ENCODE assay signal across 13 cellular contexts in genomic region chr17:48486557-48486956, GRCh38. TPM values are rescaled to one million over a fixed set of nuclear protein-coding genes. Genes with fewer than 3 reads are reported as not detected.
DNase-seq lines count a peak whose midpoint lies in the region; ATAC-seq and TF ChIP-seq lines count a peak whose summit lies in the region.
"Had no signal": no experiment of that assay in that cellular context is flagged by ENCODE, and none has a peak within 500 bp of the region (broad histone marks: within the 10 kb centered on the region; RNA-seq: fewer than 3 reads in every experiment).

No MANE protein-coding gene starts in this region.

- H3K4me1 Mint-ChIP-seq in mesothelial cell of epicardium = peaks cover 69% of the 10 kb centered on the region

- H3K4me2 ChIP-seq in OCI-LY3 (ENCODE audit: low read length) = no peak overlapping the region

- H3K9me3 ChIP-seq in OCI-LY3 (ENCODE audit: insufficient read depth, low read length) = peaks cover 3% of the 10 kb centered on the region; the same call in 1 of the 2 replicates
- no peaks in the 10 kb centered on the region for H3K9me3 ChIP-seq in uterus
- H3K9me3 ChIP-seq: upper lobe of left lung had no signal

- H3K36me3 ChIP-seq in OCI-LY3 (replicated peaks; ENCODE audit: low read depth, low read length) (no peaks in the 10 kb centered on the region), uterus (no peaks in the 10 kb centered on the region)
- H3K36me3 ChIP-seq: upper lobe of left lung had no signal

- no peaks in the 10 kb centered on the region for H3K79me2 ChIP-seq in OCI-LY3 (ENCODE audit: low read length)

- H2AFZ ChIP-seq in OCI-LY3 (ENCODE audit: low read depth, low read length) = 0 out of 2 replicates have a peak overlapping the region, but pooled peaks have one; percentile 40

- no peaks in the 10 kb centered on the region for H3K36me3 Mint-ChIP-seq in mesothelial cell of epicardium

- no peaks in the 10 kb centered on the region for H3K9me3 Mint-ChIP-seq in mesothelial cell of epicardium
- H3K9me3 Mint-ChIP-seq: activated CD4-positive, alpha-beta memory T cell treated with anti-CD3 and anti-CD28 coated beads, Interleukin-2, amount 10 ng/mL, durations not matched to agents 7 days and 5 days had no signal

- H4K20me1 ChIP-seq in OCI-LY3 (ENCODE audit: insufficient read depth, low read length) = no peaks in the 10 kb centered on the region

- no peak overlapping the region for H3K4me3 ChIP-seq in OCI-LY3 (ENCODE audit: low read length)
- no peak overlapping the region for H3K4me3 ChIP-seq in uterus
- H3K4me3 ChIP-seq: SK-N-MC, upper lobe of left lung had no signal

- H3K9ac ChIP-seq in OCI-LY3 (ENCODE audit: low read length) = no peak overlapping the region

- H3K4me1 ChIP-seq in OCI-LY3 (ENCODE audit: low read length) (peaks cover 81% of the 10 kb centered on the region), uterus (no peaks in the 10 kb centered on the region)

- TF ChIP-seq CTCF in OCI-LY3 (IDR thresholded peaks at IDR 0.05; ENCODE audit: low read depth, low read length) = no peak
- TF ChIP-seq CTCF in mesothelial cell of epicardium (IDR thresholded peaks at IDR 0.05; ENCODE audit: unreplicated experiment) = no peak
- TF ChIP-seq CTCF in uterus (IDR thresholded peaks at IDR 0.05) = no peak

- ATAC-seq in HG03520 (IDR thresholded peaks at IDR 0.05; ENCODE audit: unreplicated experiment) = no peak

- peak overlapping the region; percentile 75 for H3K27ac Mint-ChIP-seq in mesothelial cell of epicardium
- H3K27ac Mint-ChIP-seq: activated CD4-positive, alpha-beta memory T cell treated with anti-CD3 and anti-CD28 coated beads, Interleukin-2, amount 10 ng/mL, durations not matched to agents 7 days and 5 days had no signal

- H3K27me3 Mint-ChIP-seq in mesothelial cell of epicardium (ENCODE audit: low read depth) = no peaks in the 10 kb centered on the region

- no peak overlapping the region for H3K4me3 Mint-ChIP-seq in mesothelial cell of epicardium
- H3K4me3 Mint-ChIP-seq: activated CD4-positive, alpha-beta memory T cell treated with anti-CD3 and anti-CD28 coated beads, Interleukin-2, amount 10 ng/mL, durations not matched to agents 7 days and 5 days had no signal

- H3K27ac ChIP-seq in OCI-LY3 (ENCODE audit: low read length) = no peak overlapping the region
- H3K27ac ChIP-seq in uterus = no peak overlapping the region
- H3K27ac ChIP-seq: SK-N-MC, upper lobe of left lung had no signal

- intact Hi-C loops in uterus (cut with DNase I; ENCODE audit: low total_unique reads) = no loop called here

- no peak for TF ChIP-seq POLR2A in uterus (IDR thresholded peaks at IDR 0.05)

- DNase-seq in Daoy (ENCODE audit: low read depth) (peak; percentile 94), dedifferentiated amniotic fluid mesenchymal stem cell (ENCODE audit: extremely low spot score) (peak; percentile 64), mesothelial cell of epicardium (ENCODE audit: low spot score in 2 of 2, unreplicated experiment in 2 of 2) (no peak), NCI-H82 (lab: John Stamatoyannopoulos, UW) (no peak), uterus (no peak), hypothalamus (lab: John Stamatoyannopoulos, UW) (no peak)
- DNase-seq: activated CD4-positive, alpha-beta memory T cell treated with anti-CD3 and anti-CD28 coated beads, Interleukin-2, amount 10 ng/mL, durations not matched to agents 7 days and 5 days; NCI-H2029 treated with DMSO at 0.1 percent for 48 hours; upper lobe of left lung had no signal

- H3K27me3 ChIP-seq in OCI-LY3 (ENCODE audit: low read depth, low read length) (no peaks in the 10 kb centered on the region), uterus (no peaks in the 10 kb centered on the region)
- H3K27me3 ChIP-seq: upper lobe of left lung had no signal

RNA-seq across cellular contexts. Expression of gene HOXB1, which starts 44.3 kb away (rescaled TPM):
- total RNA-seq in Daoy (2014; rRNA removed; shearing (Covaris generic)) = not detected in 2 replicates
- 0.24 to 0.43 TPM (median 0.25 TPM) in 3 replicates for total RNA-seq in mesothelial cell of epicardium
- not detected for total RNA-seq in uterus
- total RNA-seq: activated CD4-positive, alpha-beta memory T cell treated with anti-CD3 and anti-CD28 coated beads, Interleukin-2, amount 10 ng/mL, durations not matched to agents 7 days and 5 days; aorta; upper lobe of left lung had no signal

RNA-seq across cellular contexts. Expression of gene SKAP1, which starts 56.5 kb away (rescaled TPM):
- 0.17 TPM in 1 of 2 replicates, not detected in the other for total RNA-seq in Daoy (2014; rRNA removed; shearing (Covaris generic))
- 3.4 to 4.3 TPM (median 3.4 TPM) in 3 replicates for total RNA-seq in mesothelial cell of epicardium
- total RNA-seq in uterus = 1 to 10 TPM in 2 of 4 donors, under 1 TPM in 1, not detected in 1; 0.51 to 2.4 (median 1.9) TPM

RNA-seq across cellular contexts. Expression of gene HOXB2, which starts 58.4 kb away (rescaled TPM):
- total RNA-seq in Daoy (2014; rRNA removed; shearing (Covaris generic)) = 1.3 and 15.9 TPM in 2 replicates
- total RNA-seq in mesothelial cell of epicardium = 46.6 to 47.2 TPM (median 46.7 TPM) in 3 replicates
- 10 to 100 TPM in 3 of 4 donors, 1 to 10 TPM in 1; 4.6 to 24.4 (median 17.4) TPM for total RNA-seq in uterus

Comparison
In these comparisons a context has a peak if more than half of its experiments do, and no peak if none do; other contexts are left out.
1. DNase-seq: peak in Daoy (single experiment) and dedifferentiated amniotic fluid mesenchymal stem cell (single experiment); none in mesothelial cell of epicardium (0 of 2), NCI-H82 (single experiment), uterus (0 of 2) and hypothalamus (0 of 51).